ENCODE assay signal across 12 cellular contexts in the genomic region with DNA sequence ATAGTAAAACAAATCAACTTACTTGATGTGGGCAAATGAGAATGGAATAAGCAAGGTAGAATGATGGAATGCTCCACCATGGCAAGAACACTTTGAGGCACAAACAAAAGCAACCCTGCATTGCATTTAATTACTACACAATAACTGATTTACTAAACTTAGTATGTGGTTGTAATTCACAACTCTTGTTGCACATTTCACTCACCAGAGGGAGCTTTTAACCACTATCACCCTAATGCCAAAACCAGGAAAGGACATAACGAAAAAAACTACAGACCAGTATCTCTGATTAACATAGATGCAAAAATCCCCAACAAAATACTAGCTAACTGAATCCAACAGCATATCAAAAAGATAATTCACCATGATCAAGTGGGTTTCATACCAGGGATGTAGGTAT.
A peak's percentile ranks its signal among the peaks of the same experiment; 100 is the strongest.
DNase-seq lines count a peak whose midpoint lies in the region; ATAC-seq and TF ChIP-seq lines count a peak whose summit lies in the region.
"Had no signal": no experiment of that assay in that cellular context is flagged by ENCODE, and none has a peak within 500 bp of the region (broad histone marks: within the 10 kb centered on the region; RNA-seq: fewer than 3 reads in every experiment).

No MANE protein-coding gene starts in this region.

- no peak overlapping the region for H3K9ac ChIP-seq in liver (ENCODE audit: low read depth in 1 of 2, low read length in 2 of 2)

- DNase-seq in ELR (ENCODE audit: low read depth) (peak; percentile 53), M059J (ENCODE audit: low read depth) (peak; percentile 7), body of pancreas (no peak)
- no peak for DNase-seq in activated naive CD4-positive, alpha-beta T cell treated with anti-CD3 and anti-CD28 coated beads, Interleukin-2, amount 50 U/mL, for 72 hours (ENCODE audit: low spot score in 2 of 2)
- no peak for DNase-seq in activated effector memory CD4-positive, alpha-beta T cell treated with Interleukin-2 at 50 U/mL for 16 hours
- DNase-seq in stimulated activated naive CD4-positive, alpha-beta T cell treated with Interleukin-2 at 50 U/mL for 16 hours (lab: John Stamatoyannopoulos, UW) = no peak
- DNase-seq: activated T-cell treated with anti-CD3 and anti-CD28 coated beads, Interleukin-2, amount 50 U/mL, for 24 hours; head of caudate nucleus; NCI-H524 treated with DMSO at 0.1 percent for 48 hours had no signal

- no peak for ATAC-seq in body of pancreas
- ATAC-seq in activated naive CD4-positive, alpha-beta T cell treated with anti-CD3 and anti-CD28 coated beads, Interleukin-2, amount 50 U/mL, for 72 hours = no peak
- no peak for ATAC-seq in HG02571 (IDR thresholded peaks at IDR 0.05; ENCODE audit: unreplicated experiment)
- ATAC-seq: K562 had no signal

- intact Hi-C loops in body of pancreas (cut with DNase I) = no loop called here

- H3K27me3 ChIP-seq in body of pancreas (no peaks in the 10 kb centered on the region), liver (ENCODE audit: control insufficient read depth in 4 of 4, insufficient read depth in 4 of 4, low read length in 3 of 4) (no peaks in the 10 kb centered on the region)

- no peak overlapping the region for H3K27ac ChIP-seq in body of pancreas
- no peak overlapping the region for H3K27ac ChIP-seq in liver (ENCODE audit: low read depth in 1 of 2, low read length in 2 of 2)

- H3K4me3 ChIP-seq in body of pancreas = no peak overlapping the region
- no peak overlapping the region for H3K4me3 ChIP-seq in liver (ENCODE audit: low read depth in 1 of 3, low read length in 3 of 3)
- H3K4me3 ChIP-seq: K562 had no signal

- peaks cover 11 to 15% of the 10 kb centered on the region in 2 donors for H3K9me3 Mint-ChIP-seq in activated naive CD4-positive, alpha-beta T cell treated with anti-CD3 and anti-CD28 coated beads, Interleukin-2, amount 50 U/mL, for 72 hours

- H3K36me3 ChIP-seq in body of pancreas (replicated peaks in 1 of 2; ENCODE audit: insufficient read depth in 1 of 2, low read depth in 2 of 2) = no peaks in the 10 kb centered on the region
- H3K36me3 ChIP-seq in liver (ENCODE audit: control insufficient read depth in 4 of 4, insufficient read depth in 3 of 4, low read depth in 1 of 4, low read length in 3 of 4) = no peaks in the 10 kb centered on the region

- TF ChIP-seq CTCF in body of pancreas (IDR thresholded peaks at IDR 0.05) (peak in 4 of 7 experiments; percentile 24 to 30 (median 26)), liver (IDR thresholded peaks at IDR 0.05; ENCODE audit: low read depth, low read length, missing input control) (no peak)

- no peak overlapping the region for H3K27ac Mint-ChIP-seq in activated naive CD4-positive, alpha-beta T cell treated with anti-CD3 and anti-CD28 coated beads, Interleukin-2, amount 50 U/mL, for 72 hours
- H3K27ac Mint-ChIP-seq: activated T-cell treated with anti-CD3 and anti-CD28 coated beads, Interleukin-2, amount 50 U/mL, for 24 hours had no signal

- H3K4me1 ChIP-seq in body of pancreas (no peaks in the 10 kb centered on the region), liver (ENCODE audit: control insufficient read depth in 4 of 4, insufficient read depth in 4 of 4, low read length in 3 of 4) (no peaks in the 10 kb centered on the region)

- TF ChIP-seq RAD21 in liver (IDR thresholded peaks at IDR 0.05) = peak; percentile 53 to 61

- H3K36me3 Mint-ChIP-seq in activated naive CD4-positive, alpha-beta T cell treated with anti-CD3 and anti-CD28 coated beads, Interleukin-2, amount 50 U/mL, for 72 hours = peaks cover 0 to 5% of the 10 kb centered on the region in 2 donors

- H3K9me3 ChIP-seq in body of pancreas (no peaks in the 10 kb centered on the region), liver (ENCODE audit: control insufficient read depth in 4 of 4, low read length in 3 of 4) (no peaks in the 10 kb centered on the region)

- WGBS in body of pancreas, 2 donors = 15 to 16% methylated on average over 1 of the region's 1 CpG
- 14% methylated on average over 1 of the region's 1 CpG for WGBS in liver

- no peak for TF ChIP-seq POLR2A in body of pancreas (IDR thresholded peaks at IDR 0.05)

TF ChIP-seq in liver, 16 proteins besides CTCF, POLR2A, EP300 and RAD21:
- TF ChIP-seq JUND (IDR thresholded peaks at IDR 0.05) = no peak
- no peak for TF ChIP-seq FOXA1 (IDR thresholded peaks at IDR 0.05)
- no peak for TF ChIP-seq RXRA (IDR thresholded peaks at IDR 0.05)
- TF ChIP-seq REST (IDR thresholded peaks at IDR 0.05) = no peak
- TF ChIP-seq HNF4G (IDR thresholded peaks at IDR 0.05) = no peak

Comparison
In these comparisons a context has a peak if more than half of its experiments do, and no peak if none do; other contexts are left out.
1. DNase-seq: peak in ELR (single experiment) and M059J (single experiment); none in body of pancreas (0 of 4), activated naive CD4-positive, alpha-beta T cell treated with anti-CD3 and anti-CD28 coated beads, Interleukin-2, amount 50 U/mL, for 72 hours (0 of 2), activated effector memory CD4-positive, alpha-beta T cell treated with Interleukin-2 at 50 U/mL for 16 hours (single experiment) and stimulated activated naive CD4-positive, alpha-beta T cell treated with Interleukin-2 at 50 U/mL for 16 hours (single experiment).